ENCODE assay signal across 1 cellular context in genomic region chr5:107869459-107870115, GRCh38.
TF ChIP-seq lines count a peak whose summit lies in the region.

No MANE protein-coding gene starts in this region.

TF ChIP-seq in HepG2, 621 proteins besides CTCF, POLR2A, EP300 and RAD21 (continued from another document):
- TF ChIP-seq, protein P1, sequence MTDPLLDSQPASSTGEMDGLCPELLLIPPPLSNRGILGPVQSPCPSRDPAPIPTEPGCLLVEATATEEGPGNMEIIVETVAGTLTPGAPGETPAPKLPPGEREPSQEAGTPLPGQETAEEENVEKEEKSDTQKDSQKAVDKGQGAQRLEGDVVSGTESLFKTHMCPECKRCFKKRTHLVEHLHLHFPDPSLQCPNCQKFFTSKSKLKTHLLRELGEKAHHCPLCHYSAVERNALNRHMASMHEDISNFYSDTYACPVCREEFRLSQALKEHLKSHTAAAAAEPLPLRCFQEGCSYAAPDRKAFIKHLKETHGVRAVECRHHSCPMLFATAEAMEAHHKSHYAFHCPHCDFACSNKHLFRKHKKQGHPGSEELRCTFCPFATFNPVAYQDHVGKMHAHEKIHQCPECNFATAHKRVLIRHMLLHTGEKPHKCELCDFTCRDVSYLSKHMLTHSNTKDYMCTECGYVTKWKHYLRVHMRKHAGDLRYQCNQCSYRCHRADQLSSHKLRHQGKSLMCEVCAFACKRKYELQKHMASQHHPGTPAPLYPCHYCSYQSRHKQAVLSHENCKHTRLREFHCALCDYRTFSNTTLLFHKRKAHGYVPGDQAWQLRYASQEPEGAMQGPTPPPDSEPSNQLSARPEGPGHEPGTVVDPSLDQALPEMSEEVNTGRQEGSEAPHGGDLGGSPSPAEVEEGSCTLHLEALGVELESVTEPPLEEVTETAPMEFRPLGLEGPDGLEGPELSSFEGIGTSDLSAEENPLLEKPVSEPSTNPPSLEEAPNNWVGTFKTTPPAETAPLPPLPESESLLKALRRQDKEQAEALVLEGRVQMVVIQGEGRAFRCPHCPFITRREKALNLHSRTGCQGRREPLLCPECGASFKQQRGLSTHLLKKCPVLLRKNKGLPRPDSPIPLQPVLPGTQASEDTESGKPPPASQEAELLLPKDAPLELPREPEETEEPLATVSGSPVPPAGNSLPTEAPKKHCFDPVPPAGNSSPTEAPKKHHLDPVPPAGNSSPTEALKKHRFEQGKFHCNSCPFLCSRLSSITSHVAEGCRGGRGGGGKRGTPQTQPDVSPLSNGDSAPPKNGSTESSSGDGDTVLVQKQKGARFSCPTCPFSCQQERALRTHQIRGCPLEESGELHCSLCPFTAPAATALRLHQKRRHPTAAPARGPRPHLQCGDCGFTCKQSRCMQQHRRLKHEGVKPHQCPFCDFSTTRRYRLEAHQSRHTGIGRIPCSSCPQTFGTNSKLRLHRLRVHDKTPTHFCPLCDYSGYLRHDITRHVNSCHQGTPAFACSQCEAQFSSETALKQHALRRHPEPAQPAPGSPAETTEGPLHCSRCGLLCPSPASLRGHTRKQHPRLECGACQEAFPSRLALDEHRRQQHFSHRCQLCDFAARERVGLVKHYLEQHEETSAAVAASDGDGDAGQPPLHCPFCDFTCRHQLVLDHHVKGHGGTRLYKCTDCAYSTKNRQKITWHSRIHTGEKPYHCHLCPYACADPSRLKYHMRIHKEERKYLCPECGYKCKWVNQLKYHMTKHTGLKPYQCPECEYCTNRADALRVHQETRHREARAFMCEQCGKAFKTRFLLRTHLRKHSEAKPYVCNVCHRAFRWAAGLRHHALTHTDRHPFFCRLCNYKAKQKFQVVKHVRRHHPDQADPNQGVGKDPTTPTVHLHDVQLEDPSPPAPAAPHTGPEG (CRISPR knock-in tag; IDR thresholded peaks at IDR 0.05): no peak
- TF ChIP-seq ZNF598 (CRISPR knock-in tag; IDR thresholded peaks at IDR 0.05; ENCODE audit: borderline replicate concordance): no peak
- TF ChIP-seq ARHGAP35 (CRISPR knock-in tag; IDR thresholded peaks at IDR 0.05; ENCODE audit: borderline replicate concordance): no peak
- TF ChIP-seq ZNF160 (CRISPR knock-in tag; IDR thresholded peaks at IDR 0.05): no peak
- TF ChIP-seq ZNF333 (CRISPR knock-in tag; IDR thresholded peaks at IDR 0.05; ENCODE audit: borderline replicate concordance): no peak
